ENCODE assay signal across 8 cellular contexts in genomic region chr21:26842976-26843911, GRCh38. TPM values are rescaled to one million over a fixed set of nuclear protein-coding genes. Genes with fewer than 3 reads are reported as not detected.
DNase-seq lines count a peak whose midpoint lies in the region; ATAC-seq and TF ChIP-seq lines count a peak whose summit lies in the region.

No MANE protein-coding gene starts in this region.

- peak; percentile 86 for DNase-seq in AG09309 (ENCODE audit: low read depth)
- peak; percentile 87 for DNase-seq in HFF-Myc (ENCODE audit: extremely low read depth, low read depth)
- peak; percentile 95 for DNase-seq in SK-MEL-5 (ENCODE audit: low read depth, low spot score)
- peak; percentile 76 to 95 (median 89) for DNase-seq in dorsolateral prefrontal cortex
- DNase-seq in left lobe of liver (ENCODE audit: low spot score), result peak; percentile 75
- peak; percentile 36 for DNase-seq in stimulated activated CD8-positive, alpha-beta memory T cell treated with anti-CD3 and anti-CD28 coated beads, Interleukin-4, amount 100 ng/mL, for 48 hours
- DNase-seq in GM19240 (ENCODE audit: insufficient read length, low spot score), result no peak

- peak overlapping the region in 58 of 59 donors; percentile 45 to 100 (median 99) for H3K27ac ChIP-seq in dorsolateral prefrontal cortex

- peak; percentile 43 for ATAC-seq in left lobe of liver
- no peak for ATAC-seq in HG03196 (IDR thresholded peaks at IDR 0.05; ENCODE audit: unreplicated experiment)

- in situ Hi-C loops in SK-MEL-5 (cut with HindIII; ENCODE audit: low pct_unique_long_range_greater_than_20kb, low sequenced_read_pairs), result no loop called here

- TF ChIP-seq CTCF in AG09309 (IDR thresholded peaks at IDR 0.05; ENCODE audit: control insufficient read depth, insufficient read depth, low read depth, low read length, missing control alignments) (peak; percentile 46), HFF-Myc (IDR thresholded peaks at IDR 0.05; ENCODE audit: low read depth, low read length, missing control alignments) (peak; percentile 34), dorsolateral prefrontal cortex (IDR thresholded peaks at IDR 0.05 in 54 of 56, conservative IDR thresholded peaks at IDR 0.05 in 2 of 56; ENCODE audit: low read depth in 1 of 56, partially characterized antibody in 56 of 56) (peak in 42 of 56 donors; percentile 6 to 57 (median 35))

- peak overlapping the region; percentile 93 for H3K4me3 ChIP-seq in AG09309 (ENCODE audit: control insufficient read depth, low read depth, low read length)
- H3K4me3 ChIP-seq in HFF-Myc (replicated peaks; ENCODE audit: low read depth, low read length), result peak overlapping the region; percentile 67
- H3K4me3 ChIP-seq in dorsolateral prefrontal cortex, result peak overlapping the region; percentile 63 to 94 (median 84)

- H3K27me3 ChIP-seq in dorsolateral prefrontal cortex, result no peaks in the 10 kb centered on the region

- intact Hi-C loops in dorsolateral prefrontal cortex (cut with DNase I), result loop anchor here (2.0 to 10.0 kb wide), 5 partner anchors 61 to 1236 kb away; partner anchors contain the start of gene MRPL39 (in 1 of the 2)

RNA-seq across cellular contexts. Expression of gene ADAMTS1, which starts 2.0 kb away (rescaled TPM):
- 14.0 and 15.9 TPM in 2 replicates for total RNA-seq in SK-MEL-5 (2014; rRNA removed; shearing (Covaris generic))
- 11.0 and 14.5 TPM in 2 replicates for polyA plus RNA-seq in SK-MEL-5 (2015; cell fraction: cytosol; rRNA removed)
- 43.7 and 69.3 TPM in 2 replicates for polyA plus RNA-seq in SK-MEL-5 (2015; cell fraction: nucleus; rRNA removed)
- 100 to 1,000 TPM in 3 of 120 experiments, 10 to 100 TPM in 117; 11.7 to 160 (median 37.6) TPM for total RNA-seq in dorsolateral prefrontal cortex
- total RNA-seq in left lobe of liver, result 3.3 TPM
